31 cellular contexts compared by ENCODE assay signal in genomic region chr5:61523997-61524396, GRCh38.
"Had no signal": no experiment of that assay in that cellular context is flagged by ENCODE, and none has a peak within 500 bp of the region (broad histone marks: within the 10 kb centered on the region; RNA-seq: fewer than 3 reads in every experiment).

No MANE protein-coding gene starts in this region.

- ATAC-seq: activated CD4-positive, alpha-beta T cell treated with anti-CD3 and anti-CD28 coated beads for 36 hours; activated CD8-positive, alpha-beta memory T cell treated with anti-CD3 and anti-CD28 coated beads, Interleukin-2, amount 10 ng/mL, durations not matched to agents 7 days and 5 days; activated CD8-positive, alpha-beta T cell treated with anti-CD3 and anti-CD28 coated beads, Interleukin-2, amount 10 ng/mL, durations not matched to agents 7 days and 5 days; activated naive CD8-positive, alpha-beta T cell treated with anti-CD3 and anti-CD28 coated beads, Interleukin-2, amount 50 U/mL, for 24 hours; esophagus mucosa had no signal

- H3K27me3 Mint-ChIP-seq: activated CD4-positive, alpha-beta memory T cell treated with anti-CD3 and anti-CD28 coated beads for 36 hours; activated CD4-positive, alpha-beta T cell treated with anti-CD3 and anti-CD28 coated beads for 36 hours; activated CD4-positive, alpha-beta T cell treated with anti-CD3 and anti-CD28 coated beads, Interleukin-2, amount 10 ng/mL, durations not matched to agents 24 days and 14 days; activated CD8-positive, alpha-beta memory T cell treated with anti-CD3 and anti-CD28 coated beads, Interleukin-2, amount 10 ng/mL, durations not matched to agents 7 days and 5 days; activated naive CD4-positive, alpha-beta T cell treated with anti-CD3 and anti-CD28 coated beads, Interleukin-2, amount 50 U/mL, for 24 hours; activated naive CD8-positive, alpha-beta T cell treated with anti-CD3 and anti-CD28 coated beads for 36 hours; activated naive CD8-positive, alpha-beta T cell treated with anti-CD3 and anti-CD28 coated beads, Interleukin-2, amount 50 U/mL, for 24 hours; brain; dendritic cell treated with granulocyte-macrophage colony-stimulating factor and Interleukin-4, amounts not matched to agents 40 ng/mL and 50 ng/mL, for 4 days had no signal

- DNase-seq: activated CD4-positive, alpha-beta memory T cell treated with anti-CD3 and anti-CD28 coated beads for 36 hours; activated CD4-positive, alpha-beta T cell treated with anti-CD3 and anti-CD28 coated beads for 36 hours; activated CD4-positive, alpha-beta T cell treated with anti-CD3 and anti-CD28 coated beads, Interleukin-2, amount 10 ng/mL, durations not matched to agents 24 days and 14 days; activated CD4-positive, CD25-positive, alpha-beta regulatory T cell; activated CD4-positive, CD25-positive, alpha-beta regulatory T cell treated with anti-CD3 and anti-CD28 coated beads, Interleukin-2, amount 50 U/mL, for 72 hours; activated CD8-positive, alpha-beta memory T cell treated with anti-CD3 and anti-CD28 coated beads, Interleukin-2, amount 10 ng/mL, durations not matched to agents 7 days and 5 days; activated CD8-positive, alpha-beta memory T cell treated with anti-CD3 and anti-CD28 coated beads, Interleukin-2, amount 50 U/mL, for 4 hours; activated CD8-positive, alpha-beta T cell treated with anti-CD3 and anti-CD28 coated beads, Interleukin-2, amount 10 ng/mL, durations not matched to agents 7 days and 5 days; activated effector memory CD4-positive, alpha-beta T cell treated with anti-CD3 and anti-CD28 coated beads, Interleukin-2, amount 50 U/mL, for 16 hours; activated naive CD4-positive, alpha-beta T cell treated with anti-CD3 and anti-CD28 coated beads for 36 hours; activated naive CD8-positive, alpha-beta T cell treated with anti-CD3 and anti-CD28 coated beads for 36 hours; activated naive CD8-positive, alpha-beta T cell treated with anti-CD3 and anti-CD28 coated beads, Interleukin-2, amount 50 U/mL, for 24 hours; activated T-cell treated with anti-CD3 and anti-CD28 coated beads, Interleukin-2, amount 50 U/mL, for 1 hour; activated T-cell treated with anti-CD3 and anti-CD28 coated beads, Interleukin-2, amount 50 U/mL, for 48 hours; adrenal gland; central memory CD4-positive, alpha-beta T cell; dorsolateral prefrontal cortex; effector memory CD4-positive, alpha-beta T cell; endodermal cell; foreskin fibroblast; T-helper 2 cell had no signal

- H3K9me3 ChIP-seq: adrenal gland, ascending aorta, breast epithelium had no signal

- H3K36me3 ChIP-seq: cardiac muscle cell had no signal

- H3K4me1 Mint-ChIP-seq: activated CD4-positive, alpha-beta T cell treated with anti-CD3 and anti-CD28 coated beads for 36 hours; activated CD4-positive, alpha-beta T cell treated with anti-CD3 and anti-CD28 coated beads, Interleukin-2, amount 10 ng/mL, durations not matched to agents 24 days and 14 days; activated CD8-positive, alpha-beta memory T cell treated with anti-CD3 and anti-CD28 coated beads, Interleukin-2, amount 10 ng/mL, durations not matched to agents 7 days and 5 days; activated naive CD4-positive, alpha-beta T cell treated with anti-CD3 and anti-CD28 coated beads, Interleukin-2, amount 50 U/mL, for 24 hours; activated naive CD8-positive, alpha-beta T cell treated with anti-CD3 and anti-CD28 coated beads for 36 hours; activated naive CD8-positive, alpha-beta T cell treated with anti-CD3 and anti-CD28 coated beads, Interleukin-2, amount 50 U/mL, for 24 hours; endodermal cell had no signal

- H3K27ac Mint-ChIP-seq: activated CD4-positive, alpha-beta memory T cell treated with anti-CD3 and anti-CD28 coated beads for 36 hours; activated CD4-positive, alpha-beta T cell treated with anti-CD3 and anti-CD28 coated beads for 36 hours; activated CD4-positive, alpha-beta T cell treated with anti-CD3 and anti-CD28 coated beads, Interleukin-2, amount 10 ng/mL, durations not matched to agents 24 days and 14 days; activated CD8-positive, alpha-beta memory T cell treated with anti-CD3 and anti-CD28 coated beads, Interleukin-2, amount 10 ng/mL, durations not matched to agents 7 days and 5 days; activated CD8-positive, alpha-beta T cell treated with anti-CD3 and anti-CD28 coated beads, Interleukin-2, amount 10 ng/mL, durations not matched to agents 7 days and 5 days; activated naive CD4-positive, alpha-beta T cell treated with anti-CD3 and anti-CD28 coated beads for 36 hours; activated naive CD4-positive, alpha-beta T cell treated with anti-CD3 and anti-CD28 coated beads, Interleukin-2, amount 50 U/mL, for 24 hours; activated naive CD8-positive, alpha-beta T cell treated with anti-CD3 and anti-CD28 coated beads for 36 hours; activated naive CD8-positive, alpha-beta T cell treated with anti-CD3 and anti-CD28 coated beads, Interleukin-2, amount 50 U/mL, for 24 hours; activated T-helper 1 cell treated with anti-CD3 and anti-CD28 coated beads, Interleukin-12 subunit alpha, Interleukin-12 subunit beta, Interleukin-2, Interleukin-4 antibody, amounts not matched to agents 30 ng/mL and 10 ng/mL and 1 ng/mL, durations not matched to agents 14 hours and 24 hours and 36 hours; activated T-helper 2 cell treated with anti-CD3 and anti-CD28 coated beads, Interferon-gamma antibody, Interleukin-2, Interleukin-4, amounts not matched to agents 10 μg/mL and 5 μg/mL and 100 μg/mL, durations not matched to agents 14 hours and 24 hours and 36 hours; brain; dendritic cell treated with granulocyte-macrophage colony-stimulating factor and Interleukin-4, amounts not matched to agents 40 ng/mL and 50 ng/mL, for 4 days; endodermal cell had no signal

- H3K4me3 Mint-ChIP-seq: activated CD4-positive, alpha-beta memory T cell treated with anti-CD3 and anti-CD28 coated beads for 36 hours; activated CD4-positive, alpha-beta T cell treated with anti-CD3 and anti-CD28 coated beads for 36 hours; activated CD4-positive, alpha-beta T cell treated with anti-CD3 and anti-CD28 coated beads, Interleukin-2, amount 10 ng/mL, durations not matched to agents 24 days and 14 days; activated CD8-positive, alpha-beta memory T cell treated with anti-CD3 and anti-CD28 coated beads, Interleukin-2, amount 10 ng/mL, durations not matched to agents 7 days and 5 days; activated CD8-positive, alpha-beta T cell treated with anti-CD3 and anti-CD28 coated beads, Interleukin-2, amount 10 ng/mL, durations not matched to agents 7 days and 5 days; activated naive CD4-positive, alpha-beta T cell treated with anti-CD3 and anti-CD28 coated beads for 36 hours; activated naive CD4-positive, alpha-beta T cell treated with anti-CD3 and anti-CD28 coated beads, Interleukin-2, amount 50 U/mL, for 24 hours; activated naive CD8-positive, alpha-beta T cell treated with anti-CD3 and anti-CD28 coated beads for 36 hours; activated naive CD8-positive, alpha-beta T cell treated with anti-CD3 and anti-CD28 coated beads, Interleukin-2, amount 50 U/mL, for 24 hours; activated T-helper 1 cell treated with anti-CD3 and anti-CD28 coated beads, Interleukin-12 subunit alpha, Interleukin-12 subunit beta, Interleukin-2, Interleukin-4 antibody, amounts not matched to agents 30 ng/mL and 10 ng/mL and 1 ng/mL, durations not matched to agents 14 hours and 24 hours and 36 hours; brain; dendritic cell treated with granulocyte-macrophage colony-stimulating factor and Interleukin-4, amounts not matched to agents 40 ng/mL and 50 ng/mL, for 4 days; endodermal cell had no signal

- H3K4me3 ChIP-seq: adrenal gland, ascending aorta, breast epithelium, cardiac muscle cell, coronary artery, dorsolateral prefrontal cortex had no signal

- H3K27me3 ChIP-seq: adrenal gland, ascending aorta, breast epithelium, cardiac muscle cell, dorsolateral prefrontal cortex had no signal

- H3K4me1 ChIP-seq: adrenal gland, ascending aorta, breast epithelium had no signal

- H3K9me3 Mint-ChIP-seq: activated CD4-positive, alpha-beta memory T cell treated with anti-CD3 and anti-CD28 coated beads for 36 hours; activated CD4-positive, alpha-beta T cell treated with anti-CD3 and anti-CD28 coated beads, Interleukin-2, amount 10 ng/mL, durations not matched to agents 24 days and 14 days; activated naive CD4-positive, alpha-beta T cell treated with anti-CD3 and anti-CD28 coated beads for 36 hours; activated naive CD4-positive, alpha-beta T cell treated with anti-CD3 and anti-CD28 coated beads, Interleukin-2, amount 50 U/mL, for 24 hours; activated naive CD8-positive, alpha-beta T cell treated with anti-CD3 and anti-CD28 coated beads, Interleukin-2, amount 50 U/mL, for 24 hours; activated T-helper 1 cell treated with anti-CD3 and anti-CD28 coated beads, Interleukin-12 subunit alpha, Interleukin-12 subunit beta, Interleukin-2, Interleukin-4 antibody, amounts not matched to agents 30 ng/mL and 10 ng/mL and 1 ng/mL, durations not matched to agents 14 hours and 24 hours and 36 hours; activated T-helper 2 cell treated with anti-CD3 and anti-CD28 coated beads, Interferon-gamma antibody, Interleukin-2, Interleukin-4, amounts not matched to agents 10 μg/mL and 5 μg/mL and 100 μg/mL, durations not matched to agents 14 hours and 24 hours and 36 hours; dendritic cell treated with granulocyte-macrophage colony-stimulating factor and Interleukin-4, amounts not matched to agents 40 ng/mL and 50 ng/mL, for 4 days; endodermal cell had no signal

- H3K27ac ChIP-seq: adrenal gland, ascending aorta, breast epithelium, cardiac muscle cell, coronary artery had no signal
